1 cellular context compared by ENCODE assay signal in genomic region chr1:70426154-70427131, GRCh38.
TF ChIP-seq lines count a peak whose summit lies in the region.

No MANE protein-coding gene starts in this region.

TF ChIP-seq in GM23338, 12 proteins besides CTCF, POLR2A, EP300 and RAD21 (continued from another document):
- TF ChIP-seq ZNF462 (CRISPR knock-in tag; IDR thresholded peaks at IDR 0.05): no peak
- no peak for TF ChIP-seq NANOG (IDR thresholded peaks at IDR 0.05; ENCODE audit: borderline replicate concordance)
- no peak for TF ChIP-seq POLR2AphosphoS5 (IDR thresholded peaks at IDR 0.05; ENCODE audit: low read depth)
- TF ChIP-seq ZNF114 (CRISPR knock-in tag; IDR thresholded peaks at IDR 0.05): no peak
- no peak for TF ChIP-seq REST (IDR thresholded peaks at IDR 0.05; ENCODE audit: unreplicated experiment)
- TF ChIP-seq ZNF331 (CRISPR knock-in tag; IDR thresholded peaks at IDR 0.05; ENCODE audit: low read depth): no peak
- no peak for TF ChIP-seq ETS1 (IDR thresholded peaks at IDR 0.05)
- TF ChIP-seq STAT1 (IDR thresholded peaks at IDR 0.05; ENCODE audit: unreplicated experiment): no peak
- no peak for TF ChIP-seq EZH2 (IDR thresholded peaks at IDR 0.05; ENCODE audit: low read depth, unreplicated experiment)
